ENCODE assay signal across 2 cellular contexts in the genomic region with DNA sequence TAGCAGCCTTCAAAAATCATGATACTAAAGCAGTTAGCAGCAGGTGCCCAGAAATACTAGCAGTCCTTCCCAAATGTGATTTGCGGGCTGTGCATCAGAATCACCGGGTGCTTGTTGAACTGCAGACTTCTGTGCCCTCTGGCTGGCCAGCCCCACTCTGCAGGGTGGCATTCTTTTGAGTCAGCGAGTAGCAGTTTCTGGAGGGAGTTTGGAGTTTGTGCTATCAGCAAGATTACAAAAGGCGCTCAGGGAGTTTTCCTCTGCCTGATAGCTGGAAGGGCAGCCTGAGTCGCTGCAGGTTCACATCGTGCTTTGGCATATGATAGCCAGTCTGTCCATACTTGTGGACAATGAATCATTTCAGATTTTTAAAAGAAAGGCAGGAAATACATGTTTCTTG.
TF ChIP-seq lines count a peak whose summit lies in the region.

No MANE protein-coding gene starts in this region.

TF ChIP-seq in SK-N-SH, 30 proteins besides CTCF, POLR2A, EP300 and RAD21:
- no peak for TF ChIP-seq REST (IDR thresholded peaks at IDR 0.05; ENCODE audit: low read depth, low read length)
- no peak for TF ChIP-seq PBX3 (IDR thresholded peaks at IDR 0.05)
- no peak for TF ChIP-seq TAF1 (IDR thresholded peaks at IDR 0.05; ENCODE audit: borderline replicate concordance, low read depth, low read length)

TF ChIP-seq in endothelial cell of umbilical vein, 7 proteins besides CTCF, POLR2A, EP300 and RAD21:
- no peak for TF ChIP-seq MYC (IDR thresholded peaks at IDR 0.05; ENCODE audit: low read depth, low read length)
- TF ChIP-seq POLR2AphosphoS5 (IDR thresholded peaks at IDR 0.05; ENCODE audit: insufficient read depth, low read depth, low read length), result no peak
- no peak for TF ChIP-seq GATA2 (IDR thresholded peaks at IDR 0.05; ENCODE audit: insufficient read depth, insufficient read length, low read depth, low read length)
- no peak for TF ChIP-seq JUN (IDR thresholded peaks at IDR 0.05; ENCODE audit: borderline replicate concordance, insufficient read depth, insufficient read length, low read depth)
- TF ChIP-seq EZH2 (IDR thresholded peaks at IDR 0.05; ENCODE audit: borderline replicate concordance, low read depth, low read length, severe bottlenecking), result no peak
- no peak for TF ChIP-seq FOS (IDR thresholded peaks at IDR 0.05; ENCODE audit: borderline replicate concordance, insufficient read depth, low read length)
- TF ChIP-seq, protein P1, sequence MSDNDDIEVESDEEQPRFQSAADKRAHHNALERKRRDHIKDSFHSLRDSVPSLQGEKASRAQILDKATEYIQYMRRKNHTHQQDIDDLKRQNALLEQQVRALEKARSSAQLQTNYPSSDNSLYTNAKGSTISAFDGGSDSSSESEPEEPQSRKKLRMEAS (IDR thresholded peaks at IDR 0.05; ENCODE audit: insufficient read depth, insufficient read length), result no peak
